Comparison of ENCODE assay signal across 14 cellular contexts in genomic region chr6:81126150-81126549, GRCh38.
A peak's percentile ranks its signal among the peaks of the same experiment; 100 is the strongest.
DNase-seq lines count a peak whose midpoint lies in the region; ATAC-seq and TF ChIP-seq lines count a peak whose summit lies in the region.
"Had no signal": no experiment of that assay in that cellular context is flagged by ENCODE, and none has a peak within 500 bp of the region (broad histone marks: within the 10 kb centered on the region; RNA-seq: fewer than 3 reads in every experiment).

No MANE protein-coding gene starts in this region.

- peaks cover 3% of the 10 kb centered on the region for H3K9me3 Mint-ChIP-seq in activated CD4-positive, alpha-beta memory T cell treated with anti-CD3 and anti-CD28 coated beads, Interleukin-2, amount 10 ng/mL, durations not matched to agents 7 days and 5 days

- CTCF ChIA-PET in activated CD4-positive, alpha-beta memory T cell treated with anti-CD3 and anti-CD28 coated beads, Interleukin-2, amount 10 ng/mL, durations not matched to agents 7 days and 5 days (lab: Charles Lee): no interaction called here

- DNase-seq in EL (peak; percentile 8), fibroblast of pulmonary artery (ENCODE audit: low read depth) (peak; percentile 2), stromal cell of bone marrow (ENCODE audit: low read depth) (peak; percentile 16)
- DNase-seq in activated naive CD4-positive, alpha-beta T cell (lab: John Stamatoyannopoulos, UW): no peak
- DNase-seq in activated CD4-positive, alpha-beta memory T cell treated with anti-CD3 and anti-CD28 coated beads, Interleukin-2, amount 10 ng/mL, durations not matched to agents 7 days and 5 days: no peak
- DNase-seq: C1 segment of cervical spinal cord, NCI-H2107, NCI-H226, RPMI8226 had no signal

- ATAC-seq in SK-N-SH treated with all-trans-retinoic acid at 6 μM for 48 hours (peak; percentile 88), GM21390 (IDR thresholded peaks at IDR 0.05; ENCODE audit: unreplicated experiment) (no peak)
- ATAC-seq: GM12878, K562 had no signal

- no peaks in the 10 kb centered on the region for H3K36me3 Mint-ChIP-seq in activated CD4-positive, alpha-beta memory T cell treated with anti-CD3 and anti-CD28 coated beads, Interleukin-2, amount 10 ng/mL, durations not matched to agents 7 days and 5 days (ENCODE audit: low read depth)

- no peaks in the 10 kb centered on the region for H3K27me3 Mint-ChIP-seq in activated CD4-positive, alpha-beta memory T cell treated with anti-CD3 and anti-CD28 coated beads, Interleukin-2, amount 10 ng/mL, durations not matched to agents 7 days and 5 days

- POLR2A ChIA-PET in activated CD4-positive, alpha-beta memory T cell treated with anti-CD3 and anti-CD28 coated beads, Interleukin-2, amount 10 ng/mL, durations not matched to agents 7 days and 5 days (lab: Charles Lee): no interaction called here

- no peaks in the 10 kb centered on the region for H3K4me1 Mint-ChIP-seq in activated CD4-positive, alpha-beta memory T cell treated with anti-CD3 and anti-CD28 coated beads, Interleukin-2, amount 10 ng/mL, durations not matched to agents 7 days and 5 days

- no peak overlapping the region for H3K4me3 ChIP-seq in fibroblast of pulmonary artery (replicated peaks; ENCODE audit: low read depth, low read length)
- H3K4me3 ChIP-seq: GM12878, HAP-1, K562 had no signal

- H3K4me3 Mint-ChIP-seq in activated CD4-positive, alpha-beta memory T cell treated with anti-CD3 and anti-CD28 coated beads, Interleukin-2, amount 10 ng/mL, durations not matched to agents 7 days and 5 days: no peak overlapping the region

- no peak overlapping the region for H3K27ac Mint-ChIP-seq in activated CD4-positive, alpha-beta memory T cell treated with anti-CD3 and anti-CD28 coated beads, Interleukin-2, amount 10 ng/mL, durations not matched to agents 7 days and 5 days

- TF ChIP-seq CTCF in fibroblast of pulmonary artery (IDR thresholded peaks at IDR 0.05; ENCODE audit: low read length, missing control alignments): no peak

TF ChIP-seq in SK-N-SH treated with all-trans-retinoic acid at 6 μM for 48 hours, 23 proteins besides CTCF, POLR2A, EP300 and RAD21:
- TF ChIP-seq ZC3H10 (CRISPR knock-in tag; IDR thresholded peaks at IDR 0.05) (peak; percentile 18; the same call in 1 of the 2 replicates), BACH2 (CRISPR knock-in tag; IDR thresholded peaks at IDR 0.05; ENCODE audit: borderline replicate concordance) (no peak)

Comparison
In these comparisons a context has a peak if more than half of its experiments do, and no peak if none do; other contexts are left out.
1. DNase-seq: peak in EL (single experiment), fibroblast of pulmonary artery (single experiment) and stromal cell of bone marrow (single experiment); none in activated naive CD4-positive, alpha-beta T cell (0 of 4) and activated CD4-positive, alpha-beta memory T cell treated with anti-CD3 and anti-CD28 coated beads, Interleukin-2, amount 10 ng/mL, durations not matched to agents 7 days and 5 days (single experiment).